In the genomic region with DNA sequence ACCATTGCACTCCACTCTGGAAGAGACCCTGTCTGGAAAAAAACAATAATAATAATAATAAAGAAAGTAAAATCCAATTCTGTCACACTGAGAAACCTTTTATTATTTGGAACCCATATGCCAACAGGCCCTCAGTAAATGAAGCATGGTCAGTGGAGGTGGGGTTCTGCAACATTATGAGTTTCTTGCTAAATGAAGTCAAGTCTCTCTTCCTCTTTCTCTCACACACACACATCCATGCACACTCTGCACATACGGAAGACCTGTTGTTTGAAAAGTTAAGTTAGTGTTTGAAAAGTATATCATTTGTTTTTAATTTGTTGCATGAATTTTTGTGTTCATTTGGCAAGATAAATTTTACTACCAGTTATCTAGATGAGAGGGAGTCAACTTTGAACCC, we compare ENCODE assay signal across 21 cellular contexts. TPM values are rescaled to one million over a fixed set of nuclear protein-coding genes. Genes with fewer than 3 reads are reported as not detected.
A peak's percentile ranks its signal among the peaks of the same experiment; 100 is the strongest.
DNase-seq lines count a peak whose midpoint lies in the region; ATAC-seq and TF ChIP-seq lines count a peak whose summit lies in the region.
"Had no signal": no experiment of that assay in that cellular context is flagged by ENCODE, and none has a peak within 500 bp of the region (broad histone marks: within the 10 kb centered on the region; RNA-seq: fewer than 3 reads in every experiment).

No MANE protein-coding gene starts in this region.

- no peak for TF ChIP-seq EP300 in upper lobe of left lung (IDR thresholded peaks at IDR 0.05)

- 84 to 85% methylated on average over 1 of the region's 1 CpG for WGBS in upper lobe of left lung, 2 donors
- 91% methylated on average over 1 of the region's 1 CpG for WGBS in prostate gland

- H3K27ac ChIP-seq in upper lobe of left lung (no peak overlapping the region), left ventricle myocardium inferior (replicated peaks) (no peak overlapping the region), prostate gland (no peak overlapping the region)
- H3K27ac ChIP-seq: epithelial cell of prostate, parathyroid adenoma, SJCRH30 had no signal

- H3K9me3 ChIP-seq in upper lobe of left lung = no peaks in the 10 kb centered on the region
- H3K9me3 ChIP-seq in left ventricle myocardium inferior (replicated peaks) = no peaks in the 10 kb centered on the region
- H3K9me3 ChIP-seq in prostate gland = no peaks in the 10 kb centered on the region
- H3K9me3 ChIP-seq: SJCRH30 had no signal

- H3K27me3 ChIP-seq in upper lobe of left lung (no peaks in the 10 kb centered on the region), left ventricle myocardium inferior (ENCODE audit: low read depth) (no peaks in the 10 kb centered on the region), prostate gland (replicated peaks; ENCODE audit: insufficient read depth) (no peaks in the 10 kb centered on the region)
- H3K27me3 ChIP-seq: SJCRH30 had no signal

- H3K36me3 ChIP-seq in upper lobe of left lung (no peaks in the 10 kb centered on the region), left ventricle myocardium inferior (no peaks in the 10 kb centered on the region), prostate gland (no peaks in the 10 kb centered on the region)
- H3K36me3 ChIP-seq: SJCRH30 had no signal

- peak; percentile 58 for ATAC-seq in GM18870 (IDR thresholded peaks at IDR 0.05; ENCODE audit: unreplicated experiment)
- ATAC-seq in GM21825 (IDR thresholded peaks at IDR 0.05; ENCODE audit: unreplicated experiment) = peak; percentile 57
- ATAC-seq in HG03354 (IDR thresholded peaks at IDR 0.05; ENCODE audit: poor library complexity, severe bottlenecking, unreplicated experiment) = peak; percentile 55
- no peak for ATAC-seq in upper lobe of left lung (ENCODE audit: low FRiP score in 2 of 2)
- ATAC-seq: activated CD4-positive, alpha-beta T cell treated with anti-CD3 and anti-CD28 coated beads for 36 hours had no signal

- no peak overlapping the region for H3K4me3 ChIP-seq in upper lobe of left lung
- no peak overlapping the region for H3K4me3 ChIP-seq in left ventricle myocardium inferior
- H3K4me3 ChIP-seq in prostate gland = no peak overlapping the region
- H3K4me3 ChIP-seq: SJCRH30 had no signal

- H3K4me1 ChIP-seq in upper lobe of left lung (no peaks in the 10 kb centered on the region), left ventricle myocardium inferior (no peaks in the 10 kb centered on the region), prostate gland (replicated peaks) (no peaks in the 10 kb centered on the region)
- H3K4me1 ChIP-seq: parathyroid adenoma, SJCRH30 had no signal

- TF ChIP-seq CTCF in upper lobe of left lung (IDR thresholded peaks at IDR 0.05) = no peak
- TF ChIP-seq CTCF in left ventricle myocardium inferior (IDR thresholded peaks at IDR 0.05; ENCODE audit: borderline replicate concordance) = no peak
- TF ChIP-seq CTCF in prostate gland (IDR thresholded peaks at IDR 0.05) = no peak

- TF ChIP-seq POLR2A in upper lobe of left lung (IDR thresholded peaks at IDR 0.05) = no peak
- TF ChIP-seq POLR2A in prostate gland (IDR thresholded peaks at IDR 0.05) = no peak

- intact Hi-C loops in left ventricle myocardium inferior (cut with micrococcal nuclease) (no loop called here), prostate gland (cut with DNase I) (no loop called here)

- DNase-seq in SKM-1 (lab: John Stamatoyannopoulos, UW; ENCODE audit: unreplicated experiment) = peak; percentile 83
- DNase-seq in upper lobe of left lung = no peak
- DNase-seq in NCI-H2081 treated with DMSO at 0.1 percent for 48 hours (lab: John Stamatoyannopoulos, UW) = no peak
- DNase-seq in left ventricle myocardium inferior = no peak
- no peak for DNase-seq in prostate gland (ENCODE audit: low spot score)
- DNase-seq: activated CD4-positive, alpha-beta T cell treated with anti-CD3 and anti-CD28 coated beads for 36 hours; activated effector memory CD4-positive, alpha-beta T cell treated with anti-CD3 and anti-CD28 coated beads, Interleukin-2, amount 50 U/mL, for 16 hours; C1 segment of cervical spinal cord; MM.1S; NCI-H524; SJCRH30; stimulated activated CD4-positive, alpha-beta T cell treated with anti-CD3 and anti-CD28 coated beads, Interleukin-2, amount 100 ng/mL, for 24 hours; stimulated activated naive CD4-positive, alpha-beta T cell had no signal

RNA-seq across cellular contexts. Expression of gene GAP43, which starts 27.8 kb away (rescaled TPM):
- under 1 TPM in 1 of 6 donors, not detected in 5; 0.13 TPM for total RNA-seq in upper lobe of left lung
- 1.2 TPM for total RNA-seq in left ventricle myocardium inferior
- total RNA-seq in prostate gland = under 1 TPM in 1 of 2 donors, not detected in 1; 0.74 TPM
- total RNA-seq: activated CD4-positive, alpha-beta T cell treated with anti-CD3 and anti-CD28 coated beads for 36 hours; bronchial epithelial cell; G401; mesenteric fat pad; SJCRH30 had no signal

Comparison
In these comparisons a context has a peak if more than half of its experiments do, and no peak if none do; other contexts are left out.
1. ATAC-seq: peak in GM18870 (single experiment), GM21825 (single experiment) and HG03354 (single experiment); none in upper lobe of left lung (0 of 2).